ENCODE assay signal across 23 cellular contexts in the genomic region with DNA sequence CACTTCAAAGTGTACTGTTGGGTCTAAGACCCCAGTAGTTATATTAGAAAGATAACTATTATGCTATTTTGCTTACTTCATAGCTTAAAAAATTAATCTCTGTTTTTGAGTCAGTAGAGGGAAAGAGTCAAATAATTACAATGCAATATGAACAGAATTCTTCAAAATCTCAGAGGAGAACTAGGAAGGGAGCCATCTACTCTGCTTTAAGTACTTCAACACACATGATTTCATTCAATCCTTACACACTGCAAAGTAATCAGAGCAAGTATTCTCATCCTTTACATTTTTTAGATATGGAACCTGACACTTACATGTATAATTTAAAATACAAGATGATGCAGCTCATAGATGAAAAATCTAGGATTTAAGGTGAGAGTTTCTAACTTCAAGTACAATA. TPM values are rescaled to one million over a fixed set of nuclear protein-coding genes. Genes with fewer than 3 reads are reported as not detected.
A peak's percentile ranks its signal among the peaks of the same experiment; 100 is the strongest.
DNase-seq lines count a peak whose midpoint lies in the region; ATAC-seq, FAIRE-seq and TF ChIP-seq lines count a peak whose summit lies in the region.
"Had no signal": no experiment of that assay in that cellular context is flagged by ENCODE, and none has a peak within 500 bp of the region (broad histone marks: within the 10 kb centered on the region; RNA-seq: fewer than 3 reads in every experiment).

No MANE protein-coding gene starts in this region.

- H3K9me3 Mint-ChIP-seq in osteocyte (ENCODE audit: unreplicated experiment) = no peaks in the 10 kb centered on the region

- no peak overlapping the region for H3K4me3 Mint-ChIP-seq in osteocyte (ENCODE audit: unreplicated experiment)
- H3K4me3 Mint-ChIP-seq: CD8-positive, alpha-beta memory T cell had no signal

- no peak overlapping the region for H3K4me3 ChIP-seq in Panc1 (ENCODE audit: low read depth in 2 of 2, low read length in 2 of 2)
- H3K4me3 ChIP-seq: BLaER1 treated with 17β-estradiol and CSF1 and Interleukin-3, amounts not matched to agents 10 nM and 100 nM; GM12878 had no signal

- H3K27me3 ChIP-seq in Panc1 (ENCODE audit: control insufficient read depth, insufficient read depth, low read length) = no peaks in the 10 kb centered on the region
- H3K27me3 ChIP-seq: BLaER1 treated with 17β-estradiol and CSF1 and Interleukin-3, amounts not matched to agents 10 nM and 100 nM had no signal

- peak; percentile 14 for FAIRE-seq in GM12892 (lab: Jason Lieb, UNC)
- FAIRE-seq: GM12878, RCC 7860 had no signal

- POLR2A ChIA-PET in Panc1 (lab: Charles Lee) = interaction anchor here (0.6 kb wide), 1 partner anchor 303 kb away, joined by 4 read pairs; no protein-coding TSS in a partner anchor

- ATAC-seq in Panc1 = no peak
- ATAC-seq: GM12878 had no signal

- in situ Hi-C loops in Panc1 (cut with HindIII; ENCODE audit: low pct_unique_long_range_greater_than_20kb, low sequenced_read_pairs) = no loop called here

- H3K27ac ChIP-seq in Panc1 (ENCODE audit: low read length) = peak overlapping the region; percentile 89
- H3K27ac ChIP-seq: BLaER1 treated with 17β-estradiol and CSF1 and Interleukin-3, amounts not matched to agents 10 nM and 100 nM had no signal

- peaks cover 92% of the 10 kb centered on the region for H3K4me1 Mint-ChIP-seq in osteocyte (ENCODE audit: unreplicated experiment)
- H3K4me1 Mint-ChIP-seq: CD8-positive, alpha-beta memory T cell had no signal

- H3K36me3 Mint-ChIP-seq in osteocyte (ENCODE audit: unreplicated experiment) = peaks cover 20% of the 10 kb centered on the region
- H3K36me3 Mint-ChIP-seq: CD8-positive, alpha-beta memory T cell had no signal

- peaks cover 57% of the 10 kb centered on the region for H3K4me1 ChIP-seq in Panc1 (ENCODE audit: control insufficient read depth, insufficient read depth, low read length)
- H3K4me1 ChIP-seq: BLaER1 treated with 17β-estradiol and CSF1 and Interleukin-3, amounts not matched to agents 10 nM and 100 nM had no signal

- BruUV-seq in Panc1 (replicated peaks; lab: Mats Ljungman, UMichigan) = no TSS peak

- no peak for DNase-seq in GM12892 (ENCODE audit: insufficient read length)
- no peak for DNase-seq in Panc1 (ENCODE audit: low read depth, low spot score)
- DNase-seq in fibroblast of gingiva (ENCODE audit: low read depth) = peak; percentile 54
- DNase-seq in osteocyte (ENCODE audit: extremely low spot score, unreplicated experiment) = no peak
- DNase-seq in T1000 (lab: John Stamatoyannopoulos, UW) = no peak
- no peak for DNase-seq in putamen (ENCODE audit: low spot score)
- no peak for DNase-seq in H4 (ENCODE audit: low spot score)
- DNase-seq in occipital lobe (lab: John Stamatoyannopoulos, UW) = no peak
- DNase-seq: CD8-positive, alpha-beta memory T cell; DMS53; EL; GOT3; MM.1S; NCI-H1092 treated with DMSO at 0.1 percent for 48 hours; NCI-H146; NCI-H2029 treated with DMSO at 0.1 percent for 48 hours; NCI-H2171 treated with DMSO at 0.1 percent for 48 hours; NCI-H69; NK-92 treated with Interleukin-12 subunit alpha and Interleukin-12 subunit beta, amount 100 ng/mL, for 24 hours; SHP77 had no signal

- no peak for TF ChIP-seq POLR2A in GM12892 (IDR thresholded peaks at IDR 0.05; ENCODE audit: low read depth, low read length)

- CTCF ChIA-PET in Panc1 (lab: Charles Lee) = interaction anchor here (1.2 kb wide), 1 partner anchor 9 kb away, joined by 3 read pairs; no protein-coding TSS in a partner anchor

- no peaks in the 10 kb centered on the region for H3K36me3 ChIP-seq in Panc1 (ENCODE audit: control insufficient read depth, insufficient read depth, low read length)
- H3K36me3 ChIP-seq: BLaER1 treated with 17β-estradiol and CSF1 and Interleukin-3, amounts not matched to agents 10 nM and 100 nM had no signal

- peak overlapping the region; percentile 62 for H3K27ac Mint-ChIP-seq in osteocyte (ENCODE audit: unreplicated experiment)
- H3K27ac Mint-ChIP-seq: CD8-positive, alpha-beta memory T cell had no signal

- intact Hi-C loops in Panc1 (cut with micrococcal nuclease; ENCODE audit: unreplicated experiment) = no loop called here

- TF ChIP-seq CTCF in Panc1 (IDR thresholded peaks at IDR 0.05) (no peak), osteocyte (IDR thresholded peaks at IDR 0.05) (no peak)

- H3K27me3 Mint-ChIP-seq in osteocyte (ENCODE audit: unreplicated experiment) = no peaks in the 10 kb centered on the region
- H3K27me3 Mint-ChIP-seq: CD8-positive, alpha-beta memory T cell had no signal

- H3K9me3 ChIP-seq in Panc1 (ENCODE audit: control insufficient read depth, insufficient read depth, low read depth, low read length) = no peaks in the 10 kb centered on the region
- H3K9me3 ChIP-seq: BLaER1 treated with 17β-estradiol and CSF1 and Interleukin-3, amounts not matched to agents 10 nM and 100 nM had no signal

RNA-seq across cellular contexts. Expression of a gene that starts 27.7 kb away (rescaled TPM):
- polyA plus RNA-seq in GM12892 (2012; ENCODE audit: missing spikeins) = 0.25 TPM
- total RNA-seq in Panc1 (2021; ENCODE audit: unreplicated experiment) = 144 TPM
- 91.2 TPM for polyA plus RNA-seq in Panc1 (2012; ENCODE audit: insufficient read length)
- total RNA-seq in osteocyte = 1,873 and 1,955 TPM in 2 replicates
- total RNA-seq in H4 (2014; rRNA removed; shearing (Covaris generic)) = 155 and 160 TPM in 2 replicates
- total RNA-seq in occipital lobe = 18.9 TPM
- polyA plus RNA-seq: CD8-positive, alpha-beta memory T cell had no signal

Comparison
In these comparisons a context has a peak if more than half of its experiments do, and no peak if none do; other contexts are left out.
1. RNA of a gene that starts 27.7 kb away (total RNA-seq): 1,873 to 1,955 TPM in osteocyte; 155 to 160 TPM in H4, 144 TPM in Panc1 (single experiment) and 18.9 TPM in occipital lobe (single experiment); every median in the first group is over 10 times any median in the second.